Comparison of ENCODE assay signal across 8 cellular contexts in the genomic region with DNA sequence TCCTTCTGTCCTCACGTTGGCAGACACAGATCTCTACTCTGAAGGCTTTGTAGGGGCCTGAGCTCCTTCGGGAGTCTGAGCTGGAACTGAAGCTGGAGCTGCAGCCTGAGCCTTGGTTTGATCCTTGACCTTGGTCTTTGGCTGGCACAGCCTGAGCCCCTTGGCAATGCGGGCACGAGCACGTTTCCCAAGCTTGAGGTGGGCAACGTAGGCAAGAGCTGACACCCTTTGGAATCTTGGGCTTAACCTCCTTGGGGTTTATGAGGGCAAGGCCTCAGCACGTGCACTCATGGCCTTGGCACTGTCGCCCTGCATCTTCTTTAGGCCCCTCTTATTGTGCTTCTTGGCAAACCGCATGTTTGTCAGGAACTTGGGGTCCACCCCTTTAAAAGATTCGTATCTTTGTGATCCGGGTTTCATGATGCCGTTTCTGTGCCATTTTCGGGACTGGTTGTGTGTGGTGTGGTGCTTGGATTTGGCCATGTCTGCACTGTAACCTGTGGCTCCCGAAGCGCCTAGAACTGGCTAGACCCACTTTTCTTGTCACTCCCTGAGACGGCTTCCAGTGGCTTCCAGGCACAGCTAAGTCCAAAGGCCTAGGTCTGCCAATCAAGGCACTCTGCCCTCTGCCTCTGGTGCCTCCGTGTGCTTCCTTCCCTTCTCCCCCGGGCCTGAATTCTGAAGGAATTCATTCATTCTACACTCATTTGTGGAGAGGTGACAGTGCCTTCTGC. TPM values are rescaled to one million over a fixed set of nuclear protein-coding genes. Genes with fewer than 3 reads are reported as not detected.
DNase-seq lines count a peak whose midpoint lies in the region; TF ChIP-seq lines count a peak whose summit lies in the region.

No MANE protein-coding gene starts in this region.

- no peak overlapping the region for H3K4me3 ChIP-seq in mammary epithelial cell (replicated peaks in 1 of 3; ENCODE audit: insufficient read depth in 1 of 3, low read depth in 2 of 3, low read length in 3 of 3)
- H3K4me3 ChIP-seq in mesenchymal stem cell (ENCODE audit: insufficient read depth in 1 of 2, low read depth in 1 of 2, low read length in 2 of 2), result peak overlapping the region in 1 of 2 experiments; percentile 74
- H3K4me3 ChIP-seq in urinary bladder (ENCODE audit: low read depth, low read length), result peak overlapping the region; percentile 93

- no peaks in the 10 kb centered on the region for H3K27me3 Mint-ChIP-seq in MCF 10A (ENCODE audit: insufficient read depth, unreplicated experiment)
- H3K27me3 Mint-ChIP-seq in activated T-helper 2 cell treated with anti-CD3 and anti-CD28 coated beads, Interferon-gamma antibody, Interleukin-2, Interleukin-4, amounts not matched to agents 10 μg/mL and 5 μg/mL and 100 μg/mL, durations not matched to agents 14 hours and 24 hours and 36 hours (ENCODE audit: low read depth), result no peaks in the 10 kb centered on the region

- no peak overlapping the region for H3K4ac ChIP-seq in mesenchymal stem cell (ENCODE audit: low read depth in 1 of 2, low read length in 2 of 2)

- no peaks in the 10 kb centered on the region for H3K4me1 Mint-ChIP-seq in MCF 10A (ENCODE audit: insufficient read depth, unreplicated experiment)
- H3K4me1 Mint-ChIP-seq in activated T-helper 2 cell treated with anti-CD3 and anti-CD28 coated beads, Interferon-gamma antibody, Interleukin-2, Interleukin-4, amounts not matched to agents 10 μg/mL and 5 μg/mL and 100 μg/mL, durations not matched to agents 14 hours and 24 hours and 36 hours (ENCODE audit: low read depth), result peaks cover 60% of the 10 kb centered on the region

- H3K27ac ChIP-seq in mammary epithelial cell (ENCODE audit: insufficient read depth, low read depth, low read length) (no peak overlapping the region), mesenchymal stem cell (ENCODE audit: low read length, poor library complexity, severe bottlenecking) (no peak overlapping the region), urinary bladder (ENCODE audit: low read depth) (peak overlapping the region; percentile 90)

- CTCF ChIA-PET in mammary epithelial cell (lab: Charles Lee; ENCODE audit: low non-redundant PET) (no interaction called here), MCF 10A (lab: Yijun Ruan, JAX) (interaction anchor here (0.6 kb wide), 2 partner anchors 8 to 186 kb away, joined by 3 read pairs; no protein-coding TSS in a partner anchor), GM10248 (lab: Yijun Ruan, JAX) (interaction anchor here (0.9 to 1.2 kb wide), 3 partner anchors 10 to 16 kb away, joined by 3 to 5 read pairs (median 4); no protein-coding TSS in a partner anchor)

- BruUV-seq in mammary epithelial cell (replicated peaks; lab: Mats Ljungman, UMichigan) (no TSS peak), MCF 10A (replicated peaks; lab: Mats Ljungman, UMichigan) (no TSS peak)

- H3K18ac ChIP-seq in mesenchymal stem cell (ENCODE audit: low read depth in 1 of 2, low read length in 2 of 2), result no peak overlapping the region

- 89% methylated on average over 15 of the region's 18 CpGs for WGBS in mammary epithelial cell (ENCODE audit: low coverage, missing lambda C conversion rate)
- WGBS in mesenchymal stem cell, result 92% methylated on average over 18 of the region's 18 CpGs
- WGBS in urinary bladder, result 92% methylated on average over 18 of the region's 18 CpGs

- POLR2A ChIA-PET in MCF 10A (lab: Yijun Ruan, JAX) (interaction anchor here (1.0 to 1.5 kb wide), 2 partner anchors 160 to 163 kb away, joined by 3 to 7 read pairs; a partner anchor contains a TSS), GM10248 (lab: Yijun Ruan, JAX) (interaction anchor here (0.5 kb wide), 1 partner anchor 36 kb away, joined by 3 read pairs; no protein-coding TSS in a partner anchor)

- H3K9me3 Mint-ChIP-seq in MCF 10A (ENCODE audit: unreplicated experiment), result no peaks in the 10 kb centered on the region
- no peaks in the 10 kb centered on the region for H3K9me3 Mint-ChIP-seq in activated T-helper 2 cell treated with anti-CD3 and anti-CD28 coated beads, Interferon-gamma antibody, Interleukin-2, Interleukin-4, amounts not matched to agents 10 μg/mL and 5 μg/mL and 100 μg/mL, durations not matched to agents 14 hours and 24 hours and 36 hours

- peaks cover 18% of the 10 kb centered on the region for H3K4me1 ChIP-seq in mammary epithelial cell (ENCODE audit: insufficient read depth, low read length)
- H3K4me1 ChIP-seq in mesenchymal stem cell (ENCODE audit: control insufficient read depth, insufficient read depth, low read depth, low read length), result peaks cover 30% of the 10 kb centered on the region
- no peaks in the 10 kb centered on the region for H3K4me1 ChIP-seq in urinary bladder (ENCODE audit: insufficient read depth)

- in situ Hi-C loops in mammary epithelial cell (cut with MboI; ENCODE audit: low sequenced_read_pairs in 2 of 2), result no loop called here

- H2BK120ac ChIP-seq in mesenchymal stem cell (ENCODE audit: low read depth, low read length), result no peak overlapping the region

- H3K4me3 Mint-ChIP-seq in MCF 10A (ENCODE audit: unreplicated experiment), result no peak overlapping the region
- H3K4me3 Mint-ChIP-seq in activated T-helper 2 cell treated with anti-CD3 and anti-CD28 coated beads, Interferon-gamma antibody, Interleukin-2, Interleukin-4, amounts not matched to agents 10 μg/mL and 5 μg/mL and 100 μg/mL, durations not matched to agents 14 hours and 24 hours and 36 hours (ENCODE audit: low read depth), result peak overlapping the region; percentile 85

- TF ChIP-seq CTCF in mammary epithelial cell (conservative IDR thresholded peaks at IDR 0.05 in 1 of 2, IDR thresholded peaks at IDR 0.05 in 1 of 2; ENCODE audit: extremely low read depth in 1 of 2, insufficient read depth in 1 of 2, low read depth in 1 of 2, low read length in 2 of 2) (no peak), MCF 10A (IDR thresholded peaks at IDR 0.05; ENCODE audit: unreplicated experiment) (no peak), GM10248 (IDR thresholded peaks at IDR 0.05; ENCODE audit: control extremely low read depth, extremely low read depth, low read depth, missing control alignments) (no peak)

- H3K79me2 ChIP-seq in mammary epithelial cell (ENCODE audit: insufficient read depth, low read length), result no peaks in the 10 kb centered on the region

- H3K23ac ChIP-seq in mesenchymal stem cell (ENCODE audit: low read length in 2 of 2), result no peak overlapping the region

- H3K4me2 ChIP-seq in mammary epithelial cell (ENCODE audit: insufficient read depth, low read depth, low read length) (no peak overlapping the region), mesenchymal stem cell (ENCODE audit: low read length, poor library complexity, severe bottlenecking) (peak overlapping the region; percentile 37)

- no peak overlapping the region for H2BK15ac ChIP-seq in mesenchymal stem cell (ENCODE audit: low read depth, poor library complexity, severe bottlenecking)

- no peak overlapping the region for H3K14ac ChIP-seq in mesenchymal stem cell (ENCODE audit: low read length in 2 of 2)

- H3K9ac ChIP-seq in mammary epithelial cell (ENCODE audit: insufficient read depth, low read length) (peak overlapping the region; percentile 16), mesenchymal stem cell (ENCODE audit: low read length) (no peak overlapping the region)

- dilution Hi-C loops in mammary epithelial cell (cut with HindIII; ENCODE audit: low sequenced_read_pairs), result no loop called here

- intact Hi-C loops in mammary epithelial cell (cut with micrococcal nuclease) (loop anchor here (2.0 kb wide), 1 partner anchor 61 kb away; no protein-coding TSS in a partner anchor), MCF 10A (cut with micrococcal nuclease) (loop anchor here (2.0 kb wide), 1 partner anchor 159 kb away; a partner anchor contains a TSS)
- intact Hi-C loops in activated T-helper 2 cell treated with anti-CD3 and anti-CD28 coated beads, Interferon-gamma antibody, Interleukin-2, Interleukin-4, amounts not matched to agents 10 μg/mL and 5 μg/mL and 100 μg/mL, durations not matched to agents 14 hours and 24 hours and 36 hours (cut with micrococcal nuclease), result loop anchor here (2.0 to 5.0 kb wide), 2 partner anchors 75 to 76 kb away; no protein-coding TSS in a partner anchor

- no peak overlapping the region for H4K91ac ChIP-seq in mesenchymal stem cell (ENCODE audit: low read length)

- peak overlapping the region in 1 of 2 experiments; percentile 29 for H2BK12ac ChIP-seq in mesenchymal stem cell (ENCODE audit: low read length in 2 of 2)

- peaks cover 24% of the 10 kb centered on the region for H3K79me1 ChIP-seq in mesenchymal stem cell (replicated peaks; ENCODE audit: low read length, poor library complexity, severe bottlenecking)

- H3K36me3 ChIP-seq in mammary epithelial cell (ENCODE audit: insufficient read depth, low read length) (no peaks in the 10 kb centered on the region), mesenchymal stem cell (ENCODE audit: control insufficient read depth in 1 of 2, insufficient read depth in 2 of 2, low read depth in 1 of 2, low read length in 2 of 2) (no peaks in the 10 kb centered on the region), urinary bladder (ENCODE audit: insufficient read depth) (no peaks in the 10 kb centered on the region)

- H3K27ac Mint-ChIP-seq in MCF 10A (ENCODE audit: low read depth, unreplicated experiment), result no peak overlapping the region
- peak overlapping the region; percentile 94 for H3K27ac Mint-ChIP-seq in activated T-helper 2 cell treated with anti-CD3 and anti-CD28 coated beads, Interferon-gamma antibody, Interleukin-2, Interleukin-4, amounts not matched to agents 10 μg/mL and 5 μg/mL and 100 μg/mL, durations not matched to agents 14 hours and 24 hours and 36 hours

- H3K9me3 ChIP-seq in mammary epithelial cell (replicated peaks; ENCODE audit: insufficient read depth, low read length) (no peaks in the 10 kb centered on the region), mesenchymal stem cell (ENCODE audit: control insufficient read depth, low read length) (no peaks in the 10 kb centered on the region)

- H2BK5ac ChIP-seq in mesenchymal stem cell (ENCODE audit: low read depth, low read length, poor library complexity, severe bottlenecking), result no peak overlapping the region

- no peaks in the 10 kb centered on the region for H4K20me1 ChIP-seq in mammary epithelial cell (ENCODE audit: insufficient read depth, low read length)

- DNase-seq in mammary epithelial cell (no peak), MCF 10A (ENCODE audit: unreplicated experiment) (no peak), mesenchymal stem cell (no peak), GM10248 (ENCODE audit: extremely low spot score) (no peak), RPMI8226 (no peak), NCI-H1930 (lab: John Stamatoyannopoulos, UW) (no peak)
- no peak for DNase-seq in activated T-helper 2 cell treated with anti-CD3 and anti-CD28 coated beads, Interferon-gamma antibody, Interleukin-2, Interleukin-4, amounts not matched to agents 10 μg/mL and 5 μg/mL and 100 μg/mL, durations not matched to agents 14 hours and 24 hours and 36 hours (ENCODE audit: low spot score)

- H2AFZ ChIP-seq in mammary epithelial cell (ENCODE audit: low read depth, low read length), result peak overlapping the region; percentile 83
- H2AFZ ChIP-seq in mesenchymal stem cell (ENCODE audit: low read depth, low read length), result no peak overlapping the region

- peaks cover 6% of the 10 kb centered on the region for H3K36me3 Mint-ChIP-seq in MCF 10A (ENCODE audit: insufficient read depth, unreplicated experiment)
- H3K36me3 Mint-ChIP-seq in activated T-helper 2 cell treated with anti-CD3 and anti-CD28 coated beads, Interferon-gamma antibody, Interleukin-2, Interleukin-4, amounts not matched to agents 10 μg/mL and 5 μg/mL and 100 μg/mL, durations not matched to agents 14 hours and 24 hours and 36 hours (ENCODE audit: low read depth), result peaks cover 28% of the 10 kb centered on the region

- H2AK5ac ChIP-seq in mesenchymal stem cell (ENCODE audit: low read length, severe bottlenecking), result peak overlapping the region; percentile 30

- H3K27me3 ChIP-seq in mammary epithelial cell (ENCODE audit: insufficient read depth, low read length), result no peaks in the 10 kb centered on the region
- H3K27me3 ChIP-seq in mesenchymal stem cell (ENCODE audit: control insufficient read depth in 1 of 2, insufficient read depth in 1 of 2, low read length in 2 of 2), result no peaks in the 10 kb centered on the region

- no peak overlapping the region for H4K8ac ChIP-seq in mesenchymal stem cell (ENCODE audit: low read length)

RNA-seq across cellular contexts. Expression of a gene that starts 1.4 kb away (rescaled TPM):
- 10 to 100 TPM in 1 of 2 donors, 1 to 10 TPM in 1; 1.6 to 10.2 TPM for total RNA-seq in mammary epithelial cell
- 2.9 TPM for polyA plus RNA-seq in mammary epithelial cell
- polyA minus RNA-seq in mammary epithelial cell, result 13.0 TPM
- total RNA-seq in MCF 10A (2022), result 1.6 and 2.0 TPM in 2 replicates
- total RNA-seq in activated T-helper 2 cell treated with anti-CD3 and anti-CD28 coated beads, Interferon-gamma antibody, Interleukin-2, Interleukin-4, amounts not matched to agents 10 μg/mL and 5 μg/mL and 100 μg/mL, durations not matched to agents 14 hours and 24 hours and 36 hours, result 6.4 and 7.6 TPM in 2 replicates
- 19.2 TPM for polyA plus RNA-seq in mesenchymal stem cell (2013, experiment 1 of 2)
- polyA plus RNA-seq in mesenchymal stem cell (2013, experiment 2 of 2), result 18.5 TPM
- total RNA-seq in urinary bladder, result 19.9 TPM
- polyA plus RNA-seq in urinary bladder, result 7.5 TPM
